Comparison of ENCODE assay signal across 8 cellular contexts in genomic region chr19:10291554-10292205, GRCh38. TPM values are rescaled to one million over a fixed set of nuclear protein-coding genes. Genes with fewer than 3 reads are reported as not detected.
A peak's percentile ranks its signal among the peaks of the same experiment; 100 is the strongest.
DNase-seq lines count a peak whose midpoint lies in the region; ATAC-seq and TF ChIP-seq lines count a peak whose summit lies in the region.

No MANE protein-coding gene starts in this region.

- TF ChIP-seq CTCF in GM12864 (IDR thresholded peaks at IDR 0.05; ENCODE audit: low read depth, low read length, missing control alignments), result no peak
- TF ChIP-seq CTCF in fibroblast of mammary gland (conservative IDR thresholded peaks at IDR 0.05; ENCODE audit: control insufficient read depth, insufficient read depth, low read depth, low read length), result no peak
- TF ChIP-seq CTCF in retinal pigment epithelial cell (conservative IDR thresholded peaks at IDR 0.05; ENCODE audit: low read depth, low read length), result no peak

- no peaks in the 10 kb centered on the region; the same call in 1 of the 2 replicates for H3K4me1 ChIP-seq in SJCRH30

- no peaks in the 10 kb centered on the region; the same call in 1 of the 2 replicates for H3K9me3 ChIP-seq in SJCRH30 (replicated peaks)

- no peaks in the 10 kb centered on the region for H3K36me3 ChIP-seq in SJCRH30

- no peaks in the 10 kb centered on the region for H3K27me3 ChIP-seq in SJCRH30

- DNase-seq in GM12864 (ENCODE audit: low read depth) (no peak), SJCRH30 (no peak), fibroblast of mammary gland (ENCODE audit: low read depth) (no peak), retinal pigment epithelial cell (ENCODE audit: low read depth) (no peak), foreskin melanocyte (no peak), KG1 (lab: John Stamatoyannopoulos, UW) (no peak)
- DNase-seq in stimulated activated CD4-positive, alpha-beta T cell treated with anti-CD3 and anti-CD28 coated beads, Interleukin-12 subunit alpha, Interleukin-12 subunit beta, amount 100 ng/mL, for 4 hours, result no peak

- H3K4me3 ChIP-seq in GM12864 (ENCODE audit: low read depth, low read length) (peak overlapping the region; percentile 55), SJCRH30 (peak overlapping the region; percentile 52), fibroblast of mammary gland (ENCODE audit: control insufficient read depth, low read depth, low read length) (peak overlapping the region; percentile 22), retinal pigment epithelial cell (ENCODE audit: low read length) (peak overlapping the region; percentile 30)

- no peak for ATAC-seq in GM21528 (IDR thresholded peaks at IDR 0.05; ENCODE audit: low FRiP score, unreplicated experiment)

- H3K27ac ChIP-seq in SJCRH30, result no peak overlapping the region

RNA-seq across cellular contexts. Expression of gene ICAM5, which starts 1.9 kb away (rescaled TPM):
- 0.22 and 0.28 TPM in 2 replicates for total RNA-seq in SJCRH30 (2014; rRNA removed; shearing (Covaris generic))

RNA-seq across cellular contexts. Expression of gene ICAM4, which starts 4.9 kb away (rescaled TPM):
- total RNA-seq in SJCRH30 (2014; rRNA removed; shearing (Covaris generic)), result 1.7 and 2.8 TPM in 2 replicates

RNA-seq across cellular contexts. Expression of gene ZGLP1, which starts 17.9 kb away (rescaled TPM):
- 0.89 and 2.1 TPM in 2 replicates for total RNA-seq in SJCRH30 (2014; rRNA removed; shearing (Covaris generic))

RNA-seq across cellular contexts. Expression of gene ICAM1, which starts 20.8 kb away (rescaled TPM):
- total RNA-seq in SJCRH30 (2014; rRNA removed; shearing (Covaris generic)), result 0.85 and 0.86 TPM in 2 replicates

RNA-seq across cellular contexts. Expression of gene FDX2, which starts 24.1 kb away (rescaled TPM):
- total RNA-seq in SJCRH30 (2014; rRNA removed; shearing (Covaris generic)), result 11.5 and 17.5 TPM in 2 replicates
